Comparison of ENCODE assay signal across 8 cellular contexts in the genomic region with DNA sequence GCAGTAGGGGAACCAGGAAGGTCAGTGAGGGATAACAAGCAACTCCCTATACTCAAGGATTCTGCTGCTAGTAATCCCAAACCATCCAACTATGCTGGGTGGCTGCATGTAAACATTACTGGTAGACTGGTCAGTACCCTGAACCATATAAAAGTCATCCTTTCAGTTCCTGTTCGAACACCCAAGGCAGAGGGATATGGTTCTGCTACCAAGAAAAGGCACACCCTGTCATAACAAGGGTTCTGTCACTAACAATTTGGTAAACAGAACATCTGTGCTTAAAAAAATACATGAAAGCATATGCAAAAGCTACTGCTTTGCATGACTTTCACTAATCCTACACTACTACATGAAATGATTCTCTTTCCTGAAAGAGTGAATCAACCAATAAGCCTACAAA.
DNase-seq lines count a peak whose midpoint lies in the region; ATAC-seq, FAIRE-seq and TF ChIP-seq lines count a peak whose summit lies in the region.

No MANE protein-coding gene starts in this region.

- TF ChIP-seq POLR2A in GM12892 (IDR thresholded peaks at IDR 0.05; ENCODE audit: low read depth, low read length), result no peak

- FAIRE-seq in GM12892 (lab: Jason Lieb, UNC), result peak; percentile 56

- DNase-seq in GM12892 (ENCODE audit: insufficient read length) (no peak), UCSD-AML1 (lab: John Stamatoyannopoulos, UW; ENCODE audit: unreplicated experiment) (no peak), foreskin melanocyte (no peak), epidermal melanocyte (ENCODE audit: insufficient read length, low spot score) (no peak)
- no peak for DNase-seq in stimulated activated naive CD8-positive, alpha-beta T cell treated with anti-CD3 and anti-CD28 coated beads, Interleukin-15, Interleukin-2, amounts not matched to agents 100 U/mL and 50 U/mL, for 24 hours

- ATAC-seq in GM19397 (IDR thresholded peaks at IDR 0.05; ENCODE audit: unreplicated experiment) (peak; percentile 95), HG02763 (IDR thresholded peaks at IDR 0.05; ENCODE audit: unreplicated experiment) (peak; percentile 90), HG03432 (IDR thresholded peaks at IDR 0.05; ENCODE audit: unreplicated experiment) (peak; percentile 92)
- no peak for ATAC-seq in stimulated activated naive CD8-positive, alpha-beta T cell treated with anti-CD3 and anti-CD28 coated beads, Interleukin-15, Interleukin-2, amounts not matched to agents 100 U/mL and 50 U/mL, for 24 hours
